ENCODE assay signal across 8 cellular contexts in genomic region chr6:31659649-31660223, GRCh38. TPM values are rescaled to one million over a fixed set of nuclear protein-coding genes. Genes with fewer than 3 reads are reported as not detected.
DNase-seq lines count a peak whose midpoint lies in the region; ATAC-seq and TF ChIP-seq lines count a peak whose summit lies in the region.

No MANE protein-coding gene starts in this region.

- CTCF ChIA-PET in CD4-positive, alpha-beta T cell (lab: Charles Lee): interaction anchor here (2.7 kb wide), 1 partner anchor 7 kb away, joined by 9 read pairs; the partner anchor contains the start of gene BAG6

- peak; percentile 54 for ATAC-seq in CD4-positive, alpha-beta T cell (ENCODE audit: poor library complexity)
- no peak for ATAC-seq in GM19467 (IDR thresholded peaks at IDR 0.05; ENCODE audit: unreplicated experiment)
- ATAC-seq in GM21360 (IDR thresholded peaks at IDR 0.05; ENCODE audit: unreplicated experiment): no peak

- TF ChIP-seq POLR2A in suprapubic skin (IDR thresholded peaks at IDR 0.05): no peak

- H3K9me3 Mint-ChIP-seq in CD4-positive, alpha-beta T cell: no peaks in the 10 kb centered on the region

- peaks cover 61% of the 10 kb centered on the region for H3K36me3 Mint-ChIP-seq in CD4-positive, alpha-beta T cell (ENCODE audit: low read depth)

- peaks cover 74% of the 10 kb centered on the region for H3K4me1 Mint-ChIP-seq in CD4-positive, alpha-beta T cell (ENCODE audit: low read depth)

- H3K27me3 Mint-ChIP-seq in CD4-positive, alpha-beta T cell: no peaks in the 10 kb centered on the region

- H3K4me1 ChIP-seq in suprapubic skin: peaks cover 53% of the 10 kb centered on the region

- H3K9me3 ChIP-seq in CD4-positive, alpha-beta T cell (ENCODE audit: control insufficient read depth, low read length): no peaks in the 10 kb centered on the region
- no peaks in the 10 kb centered on the region for H3K9me3 ChIP-seq in suprapubic skin

- H3K27ac ChIP-seq in CD4-positive, alpha-beta T cell (ENCODE audit: low read depth, low read length): peak overlapping the region; percentile 70
- peak overlapping the region; percentile 87 for H3K27ac ChIP-seq in suprapubic skin

- H3K4me3 Mint-ChIP-seq in CD4-positive, alpha-beta T cell: peak overlapping the region; percentile 95

- H3K36me3 ChIP-seq in kidney epithelial cell (ENCODE audit: control insufficient read depth, insufficient read depth, low read length) (no peaks in the 10 kb centered on the region), suprapubic skin (peaks cover 7% of the 10 kb centered on the region)

- peak overlapping the region; percentile 61 for H3K4me3 ChIP-seq in astrocyte of the spinal cord (ENCODE audit: low read depth, low read length)
- H3K4me3 ChIP-seq in kidney epithelial cell (ENCODE audit: low read depth, low read length): peak overlapping the region; percentile 77
- peak overlapping the region; percentile 65 for H3K4me3 ChIP-seq in suprapubic skin

- WGBS in suprapubic skin: 20% methylated on average over 7 of the region's 10 CpGs

- DNase-seq in CD4-positive, alpha-beta T cell: no peak
- peak; percentile 28 for DNase-seq in LHCN-M2 (ENCODE audit: low read depth)
- no peak for DNase-seq in astrocyte of the spinal cord (ENCODE audit: low read depth, low spot score)
- no peak for DNase-seq in kidney epithelial cell (ENCODE audit: low read depth)
- DNase-seq in suprapubic skin (ENCODE audit: low spot score in 2 of 2): no peak
- DNase-seq in NCI-H2196 treated with DMSO at 0.1 percent for 48 hours (lab: John Stamatoyannopoulos, UW; ENCODE audit: unreplicated experiment): no peak

- H3K27me3 ChIP-seq in CD4-positive, alpha-beta T cell (ENCODE audit: control insufficient read depth, insufficient read depth, low read length): no peaks in the 10 kb centered on the region
- H3K27me3 ChIP-seq in kidney epithelial cell (ENCODE audit: control insufficient read depth, insufficient read depth, low read length) (no peaks in the 10 kb centered on the region), suprapubic skin (no peaks in the 10 kb centered on the region)

- peak overlapping the region; percentile 94 for H3K27ac Mint-ChIP-seq in CD4-positive, alpha-beta T cell

- POLR2A ChIA-PET in CD4-positive, alpha-beta T cell (lab: Charles Lee): interaction anchor here (0.6 to 2.0 kb wide), 4 partner anchors 20 to 1403 kb away, joined by 3 to 5 read pairs (median 3); partner anchors contain the start of gene ATP6V1G2

- in situ Hi-C loops in astrocyte of the spinal cord (cut with HindIII; ENCODE audit: low sequenced_read_pairs): no loop called here

- no peak for TF ChIP-seq CTCF in CD4-positive, alpha-beta T cell (IDR thresholded peaks at IDR 0.05)
- TF ChIP-seq CTCF in astrocyte of the spinal cord (IDR thresholded peaks at IDR 0.05; ENCODE audit: low read depth, low read length) (no peak), kidney epithelial cell (IDR thresholded peaks at IDR 0.05; ENCODE audit: insufficient read depth, low read length, poor library complexity, severe bottlenecking) (no peak), suprapubic skin (IDR thresholded peaks at IDR 0.05) (no peak)

- TF ChIP-seq EP300 in suprapubic skin (IDR thresholded peaks at IDR 0.05): no peak

- intact Hi-C loops in CD4-positive, alpha-beta T cell (cut with DNase I, micrococcal nuclease): loop anchor here (1.0 to 10.0 kb wide), 5 partner anchors 7 to 1545 kb away; partner anchors contain the start of genes BAG6 (in 2 of the 2), ABCF1 (in 1 of the 2), GPSM3 (in 1 of the 2) and HSD17B8 (in 1 of the 2)

RNA-seq across cellular contexts. Expression of gene C6orf47, which starts 0.8 kb away (rescaled TPM):
- total RNA-seq in CD4-positive, alpha-beta T cell: 10 to 100 TPM in 1 of 2 experiments, 1 to 10 TPM in 1; 9.6 to 10.5 TPM
- total RNA-seq in LHCN-M2 (2014; rRNA removed) (30.0 and 31.3 TPM in 2 replicates), kidney epithelial cell (19.0 and 24.9 TPM in 2 replicates), suprapubic skin (10 to 100 TPM; 31.6 to 41.0 (median 38.1) TPM)
- 13.4 TPM for polyA plus RNA-seq in LHCN-M2 (2012)

RNA-seq across cellular contexts. Expression of gene APOM, which starts 4.0 kb away (rescaled TPM):
- total RNA-seq in CD4-positive, alpha-beta T cell: 1 to 10 TPM; 4.2 to 4.6 TPM
- total RNA-seq in LHCN-M2 (2014; rRNA removed): 3.9 and 4.4 TPM in 2 replicates
- polyA plus RNA-seq in LHCN-M2 (2012): 5.4 TPM
- total RNA-seq in kidney epithelial cell: 1.3 and 1.8 TPM in 2 replicates
- total RNA-seq in suprapubic skin: 1 to 10 TPM; 2.8 to 8.3 (median 6.1) TPM

RNA-seq across cellular contexts. Expression of gene GPANK1, which starts 5.1 kb away (rescaled TPM):
- total RNA-seq in CD4-positive, alpha-beta T cell: 10 to 100 TPM in 1 of 2 experiments, 1 to 10 TPM in 1; 9.8 to 11.0 TPM
- 28.5 and 31.2 TPM in 2 replicates for total RNA-seq in LHCN-M2 (2014; rRNA removed)
- polyA plus RNA-seq in LHCN-M2 (2012): 18.4 TPM
- 17.7 and 22.0 TPM in 2 replicates for total RNA-seq in kidney epithelial cell
- total RNA-seq in suprapubic skin: 10 to 100 TPM; 15.0 to 22.6 (median 20.1) TPM

RNA-seq across cellular contexts. Expression of gene CSNK2B, which starts 6.1 kb away (rescaled TPM):
- total RNA-seq in CD4-positive, alpha-beta T cell: 10 to 100 TPM; 88.0 to 92.6 TPM
- total RNA-seq in LHCN-M2 (2014; rRNA removed) (292 and 320 TPM in 2 replicates), kidney epithelial cell (366 and 405 TPM in 2 replicates), suprapubic skin (100 to 1,000 TPM; 381 to 429 (median 403) TPM)
- polyA plus RNA-seq in LHCN-M2 (2012): 284 TPM

RNA-seq across cellular contexts. Expression of gene BAG6, which starts 7.3 kb away (rescaled TPM):
- total RNA-seq in CD4-positive, alpha-beta T cell: 100 to 1,000 TPM; 211 TPM
- total RNA-seq in LHCN-M2 (2014; rRNA removed): 180 and 219 TPM in 2 replicates
- 249 TPM for polyA plus RNA-seq in LHCN-M2 (2012)
- 468 and 473 TPM in 2 replicates for total RNA-seq in kidney epithelial cell
- total RNA-seq in suprapubic skin: 100 to 1,000 TPM; 239 to 360 (median 309) TPM
